Comparison of ENCODE assay signal across 12 cellular contexts in the genomic region with DNA sequence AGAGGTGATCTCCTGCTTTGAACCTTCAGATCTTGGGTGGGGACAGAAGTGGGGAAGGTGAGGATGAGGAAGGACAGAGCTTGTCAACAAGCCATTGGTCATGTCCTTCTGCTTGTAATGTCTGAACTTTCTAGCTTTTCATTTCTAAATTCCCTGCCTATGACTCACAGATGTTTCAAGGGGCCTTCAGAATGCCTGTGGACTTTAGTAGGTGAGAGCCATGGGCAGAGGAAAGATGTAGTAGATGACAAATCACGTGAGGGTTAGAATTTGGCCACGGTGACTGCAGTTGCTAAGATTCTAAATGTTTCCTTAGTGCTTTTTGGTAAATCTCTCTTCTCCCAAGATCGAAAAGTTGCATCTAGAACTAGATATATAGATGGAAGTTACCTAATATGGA. TPM values are rescaled to one million over a fixed set of nuclear protein-coding genes. Genes with fewer than 3 reads are reported as not detected.
DNase-seq lines count a peak whose midpoint lies in the region; ATAC-seq and TF ChIP-seq lines count a peak whose summit lies in the region.
"Had no signal": no experiment of that assay in that cellular context is flagged by ENCODE, and none has a peak within 500 bp of the region (broad histone marks: within the 10 kb centered on the region; RNA-seq: fewer than 3 reads in every experiment).

No MANE protein-coding gene starts in this region.

- H3K4me1 ChIP-seq in HEK293 (ENCODE audit: control insufficient read depth, insufficient read depth, low read length) (no peaks in the 10 kb centered on the region), foreskin keratinocyte (no peaks in the 10 kb centered on the region), right atrium auricular region (no peaks in the 10 kb centered on the region)
- H3K4me1 ChIP-seq: parathyroid adenoma had no signal

- CTCF ChIA-PET in HEK293 (lab: Yijun Ruan, JAX) = interaction anchor here (1.1 kb wide), 1 partner anchor 30 kb away, joined by 5 read pairs; no protein-coding TSS in a partner anchor

- peak; percentile 57 for DNase-seq in ACHN
- peak; percentile 38 to 44 for DNase-seq in SW 1271 (lab: John Stamatoyannopoulos, UW)
- DNase-seq in foreskin keratinocyte = peak in 1 of 2 donors; percentile 55
- DNase-seq in right atrium auricular region (ENCODE audit: low spot score) = no peak
- no peak for DNase-seq in Right ventricle myocardium superior
- DNase-seq in central memory CD4-positive, alpha-beta T cell = no peak
- DNase-seq: activated CD4-positive, alpha-beta T cell treated with anti-CD3 and anti-CD28 coated beads for 48 hours; anterior cingulate cortex; foreskin melanocyte had no signal

- in situ Hi-C loops in ACHN (cut with HindIII; ENCODE audit: low pct_ligation_motif_present, low pct_unique_long_range_greater_than_20kb, low sequenced_read_pairs) = no loop called here

- ATAC-seq in foreskin keratinocyte = peak; percentile 46
- ATAC-seq in Right ventricle myocardium superior (ENCODE audit: poor library complexity) = no peak
- ATAC-seq in GM19351 (IDR thresholded peaks at IDR 0.05; ENCODE audit: unreplicated experiment) = no peak

- H3K36me3 ChIP-seq in HEK293 (ENCODE audit: control insufficient read depth in 2 of 2, insufficient read depth in 1 of 2, low read length in 2 of 2) (no peaks in the 10 kb centered on the region), right atrium auricular region (no peaks in the 10 kb centered on the region)

- H3K9me3 ChIP-seq in HEK293 (ENCODE audit: control insufficient read depth, insufficient read depth, low read depth, low read length) (no peaks in the 10 kb centered on the region), right atrium auricular region (no peaks in the 10 kb centered on the region)

- no peaks in the 10 kb centered on the region for H3K27me3 ChIP-seq in foreskin keratinocyte
- H3K27me3 ChIP-seq in right atrium auricular region = no peaks in the 10 kb centered on the region

- intact Hi-C loops in Right ventricle myocardium superior (cut with DNase I) = no loop called here

- H3K27ac ChIP-seq in HEK293 (ENCODE audit: extremely low read depth, low read depth, low read length) (no peak overlapping the region), foreskin keratinocyte (no peak overlapping the region), right atrium auricular region (no peak overlapping the region)
- H3K27ac ChIP-seq: parathyroid adenoma had no signal

- POLR2A ChIA-PET in HEK293 (lab: Yijun Ruan, JAX) = no interaction called here

- TF ChIP-seq CTCF in HEK293 (tag by site-specific recombination; IDR thresholded peaks at IDR 0.05) = no peak
- TF ChIP-seq CTCF in foreskin keratinocyte (conservative IDR thresholded peaks at IDR 0.05) = no peak
- TF ChIP-seq CTCF in right atrium auricular region (IDR thresholded peaks at IDR 0.05) = no peak

- H3K4me3 ChIP-seq in HEK293 (ENCODE audit: low read depth, low read length) (no peak overlapping the region), right atrium auricular region (no peak overlapping the region)

TF ChIP-seq in HEK293, 187 proteins besides CTCF, POLR2A, EP300 and RAD21 (continues in another document):
- TF ChIP-seq ZNF830 (tag by site-specific recombination; IDR thresholded peaks at IDR 0.05; ENCODE audit: low read depth) (no peak), ZNF555 (tag by site-specific recombination; conservative IDR thresholded peaks at IDR 0.05) (no peak), ZNF175 (tag by site-specific recombination; IDR thresholded peaks at IDR 0.05) (no peak), HOXA7 (CRISPR knock-in tag; IDR thresholded peaks at IDR 0.05; ENCODE audit: borderline replicate concordance) (no peak), REPIN1 (tag by site-specific recombination; IDR thresholded peaks at IDR 0.05; ENCODE audit: low read depth) (no peak), TCF7L2 (IDR thresholded peaks at IDR 0.05; ENCODE audit: borderline replicate concordance, low read depth, low read length) (no peak), ZNF664 (tag by site-specific recombination; IDR thresholded peaks at IDR 0.05) (no peak), GFI1B (tag by site-specific recombination; IDR thresholded peaks at IDR 0.05) (no peak), ZNF514 (tag by site-specific recombination; IDR thresholded peaks at IDR 0.05) (no peak), ZNF558 (tag by site-specific recombination; IDR thresholded peaks at IDR 0.05) (no peak), ZBTB17 (tag by site-specific recombination; IDR thresholded peaks at IDR 0.05) (peak; percentile 46; the same call in 1 of the 2 replicates), ZNF37A (tag by site-specific recombination; IDR thresholded peaks at IDR 0.05) (no peak), PRDM1 (tag by site-specific recombination; IDR thresholded peaks at IDR 0.05) (0 out of 2 replicates have a peak, but pooled peaks have one; percentile 30), KLF16 (tag by site-specific recombination; IDR thresholded peaks at IDR 0.05) (no peak)
- TF ChIP-seq, protein P1, sequence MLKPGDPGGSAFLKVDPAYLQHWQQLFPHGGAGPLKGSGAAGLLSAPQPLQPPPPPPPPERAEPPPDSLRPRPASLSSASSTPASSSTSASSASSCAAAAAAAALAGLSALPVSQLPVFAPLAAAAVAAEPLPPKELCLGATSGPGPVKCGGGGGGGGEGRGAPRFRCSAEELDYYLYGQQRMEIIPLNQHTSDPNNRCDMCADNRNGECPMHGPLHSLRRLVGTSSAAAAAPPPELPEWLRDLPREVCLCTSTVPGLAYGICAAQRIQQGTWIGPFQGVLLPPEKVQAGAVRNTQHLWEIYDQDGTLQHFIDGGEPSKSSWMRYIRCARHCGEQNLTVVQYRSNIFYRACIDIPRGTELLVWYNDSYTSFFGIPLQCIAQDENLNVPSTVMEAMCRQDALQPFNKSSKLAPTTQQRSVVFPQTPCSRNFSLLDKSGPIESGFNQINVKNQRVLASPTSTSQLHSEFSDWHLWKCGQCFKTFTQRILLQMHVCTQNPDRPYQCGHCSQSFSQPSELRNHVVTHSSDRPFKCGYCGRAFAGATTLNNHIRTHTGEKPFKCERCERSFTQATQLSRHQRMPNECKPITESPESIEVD (tag by site-specific recombination; IDR thresholded peaks at IDR 0.05) = no peak
- TF ChIP-seq, protein P2, sequence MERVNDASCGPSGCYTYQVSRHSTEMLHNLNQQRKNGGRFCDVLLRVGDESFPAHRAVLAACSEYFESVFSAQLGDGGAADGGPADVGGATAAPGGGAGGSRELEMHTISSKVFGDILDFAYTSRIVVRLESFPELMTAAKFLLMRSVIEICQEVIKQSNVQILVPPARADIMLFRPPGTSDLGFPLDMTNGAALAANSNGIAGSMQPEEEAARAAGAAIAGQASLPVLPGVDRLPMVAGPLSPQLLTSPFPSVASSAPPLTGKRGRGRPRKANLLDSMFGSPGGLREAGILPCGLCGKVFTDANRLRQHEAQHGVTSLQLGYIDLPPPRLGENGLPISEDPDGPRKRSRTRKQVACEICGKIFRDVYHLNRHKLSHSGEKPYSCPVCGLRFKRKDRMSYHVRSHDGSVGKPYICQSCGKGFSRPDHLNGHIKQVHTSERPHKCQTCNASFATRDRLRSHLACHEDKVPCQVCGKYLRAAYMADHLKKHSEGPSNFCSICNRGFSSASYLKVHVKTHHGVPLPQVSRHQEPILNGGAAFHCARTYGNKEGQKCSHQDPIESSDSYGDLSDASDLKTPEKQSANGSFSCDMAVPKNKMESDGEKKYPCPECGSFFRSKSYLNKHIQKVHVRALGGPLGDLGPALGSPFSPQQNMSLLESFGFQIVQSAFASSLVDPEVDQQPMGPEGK (tag by site-specific recombination; IDR thresholded peaks at IDR 0.05) = no peak
- TF ChIP-seq, protein P3, sequence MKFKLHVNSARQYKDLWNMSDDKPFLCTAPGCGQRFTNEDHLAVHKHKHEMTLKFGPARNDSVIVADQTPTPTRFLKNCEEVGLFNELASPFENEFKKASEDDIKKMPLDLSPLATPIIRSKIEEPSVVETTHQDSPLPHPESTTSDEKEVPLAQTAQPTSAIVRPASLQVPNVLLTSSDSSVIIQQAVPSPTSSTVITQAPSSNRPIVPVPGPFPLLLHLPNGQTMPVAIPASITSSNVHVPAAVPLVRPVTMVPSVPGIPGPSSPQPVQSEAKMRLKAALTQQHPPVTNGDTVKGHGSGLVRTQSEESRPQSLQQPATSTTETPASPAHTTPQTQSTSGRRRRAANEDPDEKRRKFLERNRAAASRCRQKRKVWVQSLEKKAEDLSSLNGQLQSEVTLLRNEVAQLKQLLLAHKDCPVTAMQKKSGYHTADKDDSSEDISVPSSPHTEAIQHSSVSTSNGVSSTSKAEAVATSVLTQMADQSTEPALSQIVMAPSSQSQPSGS (tag by site-specific recombination; IDR thresholded peaks at IDR 0.05; ENCODE audit: low read depth) = no peak
- TF ChIP-seq, protein P4, sequence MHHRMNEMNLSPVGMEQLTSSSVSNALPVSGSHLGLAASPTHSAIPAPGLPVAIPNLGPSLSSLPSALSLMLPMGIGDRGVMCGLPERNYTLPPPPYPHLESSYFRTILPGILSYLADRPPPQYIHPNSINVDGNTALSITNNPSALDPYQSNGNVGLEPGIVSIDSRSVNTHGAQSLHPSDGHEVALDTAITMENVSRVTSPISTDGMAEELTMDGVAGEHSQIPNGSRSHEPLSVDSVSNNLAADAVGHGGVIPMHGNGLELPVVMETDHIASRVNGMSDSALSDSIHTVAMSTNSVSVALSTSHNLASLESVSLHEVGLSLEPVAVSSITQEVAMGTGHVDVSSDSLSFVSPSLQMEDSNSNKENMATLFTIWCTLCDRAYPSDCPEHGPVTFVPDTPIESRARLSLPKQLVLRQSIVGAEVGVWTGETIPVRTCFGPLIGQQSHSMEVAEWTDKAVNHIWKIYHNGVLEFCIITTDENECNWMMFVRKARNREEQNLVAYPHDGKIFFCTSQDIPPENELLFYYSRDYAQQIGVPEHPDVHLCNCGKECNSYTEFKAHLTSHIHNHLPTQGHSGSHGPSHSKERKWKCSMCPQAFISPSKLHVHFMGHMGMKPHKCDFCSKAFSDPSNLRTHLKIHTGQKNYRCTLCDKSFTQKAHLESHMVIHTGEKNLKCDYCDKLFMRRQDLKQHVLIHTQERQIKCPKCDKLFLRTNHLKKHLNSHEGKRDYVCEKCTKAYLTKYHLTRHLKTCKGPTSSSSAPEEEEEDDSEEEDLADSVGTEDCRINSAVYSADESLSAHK (tag by site-specific recombination; IDR thresholded peaks at IDR 0.05) = no peak

RNA-seq across cellular contexts. Expression of a gene that starts 18.7 kb away (rescaled TPM):
- total RNA-seq in foreskin keratinocyte (17.5 and 17.8 TPM in 2 replicates), right atrium auricular region (10 to 100 TPM; 22.7 to 27.4 TPM), Right ventricle myocardium superior (16.7 TPM)
- 8.3 and 9.4 TPM in 2 replicates for polyA plus RNA-seq in foreskin keratinocyte

RNA-seq across cellular contexts. Expression of a gene that starts 30.3 kb away (rescaled TPM):
- 12.4 and 15.0 TPM in 2 replicates for total RNA-seq in foreskin keratinocyte
- polyA plus RNA-seq in foreskin keratinocyte = 3.9 and 4.0 TPM in 2 replicates
- 10 to 100 TPM in 1 of 2 donors, 1 to 10 TPM in 1; 9.6 to 18.7 TPM for total RNA-seq in right atrium auricular region
- 12.5 TPM for total RNA-seq in Right ventricle myocardium superior

Comparison
In these comparisons a context has a peak if more than half of its experiments do, and no peak if none do; other contexts are left out.
1. DNase-seq: peak in ACHN (single experiment) and SW 1271 (2 of 2); none in right atrium auricular region (single experiment), Right ventricle myocardium superior (single experiment) and central memory CD4-positive, alpha-beta T cell (single experiment).